In genomic region chr10:71207578-71207977, GRCh38 we compare ENCODE assay signal across 3 cellular contexts.
A peak's percentile ranks its signal among the peaks of the same experiment; 100 is the strongest.
TF ChIP-seq lines count a peak whose summit lies in the region.

No MANE protein-coding gene starts in this region.

TF ChIP-seq in A549, 52 proteins besides CTCF, POLR2A, EP300 and RAD21:
- TF ChIP-seq PBX3 (IDR thresholded peaks at IDR 0.05) (no peak), MAFK (IDR thresholded peaks at IDR 0.05; ENCODE audit: partially characterized antibody) (peak; percentile 78)
TF ChIP-seq in A549: peak in this region for 1.

TF ChIP-seq in IMR-90, 13 proteins besides CTCF, POLR2A, EP300 and RAD21:
- TF ChIP-seq CEBPB (IDR thresholded peaks at IDR 0.05; ENCODE audit: low read depth, low read length) (no peak), MAFK (IDR thresholded peaks at IDR 0.05; ENCODE audit: low read depth, low read length) (peak; percentile 58)

TF ChIP-seq in K562, 482 proteins besides CTCF, POLR2A, EP300 and RAD21:
- TF ChIP-seq MAFG (tag; conservative IDR thresholded peaks at IDR 0.05) = peak; percentile 18; the same call in 1 of the 2 replicates
- 0 out of 2 replicates have a peak, but pooled peaks have one; percentile 24 for TF ChIP-seq MAFK (IDR thresholded peaks at IDR 0.05; ENCODE audit: low read length)
- TF ChIP-seq C11orf30 (IDR thresholded peaks at IDR 0.05; ENCODE audit: low read depth) = peak; percentile 61; the same call in 1 of the 2 replicates
- TF ChIP-seq MAFF (IDR thresholded peaks at IDR 0.05; ENCODE audit: low read length) = peak; percentile 27; the same call in 1 of the 2 replicates
- TF ChIP-seq ZNF592 (IDR thresholded peaks at IDR 0.05) = no peak
- no peak for TF ChIP-seq HNRNPLL (IDR thresholded peaks at IDR 0.05; ENCODE audit: low read depth, low read length, poor library complexity, severe bottlenecking)
